Comparison of ENCODE assay signal across 9 cellular contexts in genomic region chrX:27336466-27337091, GRCh38.
A peak's percentile ranks its signal among the peaks of the same experiment; 100 is the strongest.
DNase-seq lines count a peak whose midpoint lies in the region; ATAC-seq, FAIRE-seq and TF ChIP-seq lines count a peak whose summit lies in the region.
"Had no signal": no experiment of that assay in that cellular context is flagged by ENCODE, and none has a peak within 500 bp of the region (broad histone marks: within the 10 kb centered on the region; RNA-seq: fewer than 3 reads in every experiment).

No MANE protein-coding gene starts in this region.

- no peak overlapping the region for H3K4ac ChIP-seq in trophoblast cell (ENCODE audit: low read depth, low read length)

- H3K27ac ChIP-seq in CD4-positive, alpha-beta memory T cell (ENCODE audit: low read depth, low read length), result no peak overlapping the region
- no peak overlapping the region for H3K27ac ChIP-seq in trophoblast cell (ENCODE audit: low read depth, low read length)

- H4K12ac ChIP-seq in trophoblast cell (ENCODE audit: low read depth, low read length), result no peak overlapping the region

- no peaks in the 10 kb centered on the region for H3K36me3 ChIP-seq in CD4-positive, alpha-beta memory T cell (ENCODE audit: insufficient read depth, low read length)
- H3K36me3 ChIP-seq in trophoblast cell (ENCODE audit: control insufficient read depth in 1 of 2, insufficient read depth in 2 of 2, low read length in 2 of 2), result no peaks in the 10 kb centered on the region

- peaks cover 0 to 4% (median 0%) of the 10 kb centered on the region in 8 donors for H3K9me3 Mint-ChIP-seq in CD4-positive, alpha-beta memory T cell

- no peak overlapping the region for H2BK120ac ChIP-seq in trophoblast cell (ENCODE audit: insufficient read depth, low read length, poor library complexity)

- no peaks in the 10 kb centered on the region for H3K79me1 ChIP-seq in trophoblast cell (ENCODE audit: low read length)

- H2BK12ac ChIP-seq in trophoblast cell (ENCODE audit: low read length), result no peak overlapping the region

- H3K14ac ChIP-seq in trophoblast cell (ENCODE audit: low read length), result no peak overlapping the region

- no peak overlapping the region for H3K4me2 ChIP-seq in trophoblast cell (ENCODE audit: low read length)

- H4K8ac ChIP-seq in trophoblast cell (ENCODE audit: low read depth, low read length), result no peak overlapping the region

- ATAC-seq in GM18909 (IDR thresholded peaks at IDR 0.05; ENCODE audit: poor library complexity, unreplicated experiment), result peak; percentile 65

- no peak overlapping the region for H3K23ac ChIP-seq in trophoblast cell (ENCODE audit: low read length)

- H2BK5ac ChIP-seq in trophoblast cell (ENCODE audit: low read depth, low read length, poor library complexity), result no peak overlapping the region

- no peak overlapping the region for H3K18ac ChIP-seq in trophoblast cell (ENCODE audit: low read length)

- no peak overlapping the region for H3K4me3 ChIP-seq in CD4-positive, alpha-beta memory T cell (ENCODE audit: low read length in 2 of 2)
- H3K4me3 ChIP-seq in WI38 (ENCODE audit: low read depth, low read length), result no peak overlapping the region
- no peak overlapping the region for H3K4me3 ChIP-seq in trophoblast cell (ENCODE audit: low read depth, low read length)

- FAIRE-seq in RCC 7860 (lab: Jason Lieb, UNC), result no peak

- no peak for TF ChIP-seq POLR2A in erythroblast (IDR thresholded peaks at IDR 0.05; ENCODE audit: low read length)

- no CpG with 5 or more reads among the region's 9 CpGs for WGBS in trophoblast cell (ENCODE audit: extremely low coverage, insufficient coverage, insufficient read length)

- CTCF ChIA-PET in CD4-positive, alpha-beta memory T cell (lab: Charles Lee; ENCODE audit: partially characterized antibody), result no interaction called here

- H3K4me3 Mint-ChIP-seq in CD4-positive, alpha-beta memory T cell, result no peak overlapping the region
- H3K4me3 Mint-ChIP-seq: naive B cell had no signal

- H2AFZ ChIP-seq in trophoblast cell (ENCODE audit: insufficient read depth, low read length, poor library complexity), result no peak overlapping the region

- H3K4me1 Mint-ChIP-seq in CD4-positive, alpha-beta memory T cell, result no peaks in the 10 kb centered on the region
- H3K4me1 Mint-ChIP-seq: naive B cell had no signal

- intact Hi-C loops in CD4-positive, alpha-beta memory T cell (cut with micrococcal nuclease), result no loop called here

- H3K27me3 Mint-ChIP-seq in CD4-positive, alpha-beta memory T cell, result no peaks in the 10 kb centered on the region
- H3K27me3 Mint-ChIP-seq: naive B cell had no signal

- no peaks in the 10 kb centered on the region for H3K9me3 ChIP-seq in CD4-positive, alpha-beta memory T cell (ENCODE audit: control insufficient read depth in 1 of 2, low read length in 2 of 2)
- H3K9me3 ChIP-seq in trophoblast cell (ENCODE audit: insufficient read depth, low read depth, low read length), result no peaks in the 10 kb centered on the region

- H3K79me2 ChIP-seq in trophoblast cell (ENCODE audit: control insufficient read depth, insufficient read depth, low read length, poor library complexity), result no peaks in the 10 kb centered on the region

- H2AK5ac ChIP-seq in trophoblast cell (ENCODE audit: low read length), result no peak overlapping the region

- H3K27me3 ChIP-seq in CD4-positive, alpha-beta memory T cell (ENCODE audit: insufficient read depth, low read length), result no peaks in the 10 kb centered on the region
- H3K27me3 ChIP-seq in trophoblast cell (ENCODE audit: insufficient read depth, low read length), result no peaks in the 10 kb centered on the region

- H3K36me3 Mint-ChIP-seq in CD4-positive, alpha-beta memory T cell, result no peaks in the 10 kb centered on the region
- H3K36me3 Mint-ChIP-seq: naive B cell had no signal

- peak in 3 of 5 donors; percentile 2 to 15 (median 9) for DNase-seq in CD4-positive, alpha-beta memory T cell
- peak; percentile 42 for DNase-seq in NAMALWA (ENCODE audit: low spot score)
- peak; percentile 27 to 48 for DNase-seq in erythroblast (lab: John Stamatoyannopoulos, UW)
- peak; percentile 31 to 69 for DNase-seq in trophoblast cell
- DNase-seq in NCI-H226, result no peak
- no peak for DNase-seq in RCC 7860 (ENCODE audit: low spot score)
- DNase-seq: naive B cell had no signal

- peak; percentile 45 for TF ChIP-seq CTCF in WI38 (IDR thresholded peaks at IDR 0.05; ENCODE audit: low read depth, low read length)

- no peak overlapping the region for H3K27ac Mint-ChIP-seq in CD4-positive, alpha-beta memory T cell
- H3K27ac Mint-ChIP-seq: naive B cell had no signal

- H3K4me1 ChIP-seq in CD4-positive, alpha-beta memory T cell (ENCODE audit: insufficient read depth, low read length), result no peaks in the 10 kb centered on the region
- no peaks in the 10 kb centered on the region for H3K4me1 ChIP-seq in trophoblast cell (ENCODE audit: control insufficient read depth in 1 of 2, insufficient read depth in 2 of 2, low read length in 2 of 2)

- POLR2A ChIA-PET in CD4-positive, alpha-beta memory T cell (lab: Charles Lee; ENCODE audit: partially characterized antibody), result no interaction called here

- H4K91ac ChIP-seq in trophoblast cell (ENCODE audit: low read depth, low read length), result no peak overlapping the region

- H3K9ac ChIP-seq in trophoblast cell (ENCODE audit: low read length), result no peak overlapping the region

Comparison
In these comparisons a context has a peak if more than half of its experiments do, and no peak if none do; other contexts are left out.
1. DNase-seq: peak in CD4-positive, alpha-beta memory T cell (3 of 5), NAMALWA (single experiment), erythroblast (2 of 2) and trophoblast cell (2 of 2); none in NCI-H226 (single experiment) and RCC 7860 (single experiment).